In the genomic region with DNA sequence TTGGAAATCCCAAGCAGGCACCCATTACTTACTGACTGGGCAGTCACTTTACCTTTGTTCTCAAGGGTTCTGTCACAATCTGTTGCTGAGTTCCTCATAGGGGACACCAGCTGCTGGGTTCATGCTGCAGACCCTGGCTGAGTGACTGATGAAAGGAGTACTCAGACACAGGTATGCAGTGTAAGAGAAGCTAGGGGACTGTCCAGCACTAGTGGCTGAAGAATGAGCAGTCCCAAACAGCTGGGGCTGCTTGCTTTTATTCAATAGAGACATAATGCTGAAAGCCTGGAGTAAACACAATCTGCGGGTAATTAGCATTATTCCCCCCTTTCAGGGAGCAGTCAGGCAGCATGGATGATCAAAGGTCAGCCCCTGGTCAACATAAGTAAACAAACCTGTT, we compare ENCODE assay signal across 1 cellular context.
TF ChIP-seq lines count a peak whose summit lies in the region.

No MANE protein-coding gene starts in this region.

TF ChIP-seq in liver, 16 proteins besides CTCF, POLR2A, EP300 and RAD21 (continued from another document):
- TF ChIP-seq, protein P1, sequence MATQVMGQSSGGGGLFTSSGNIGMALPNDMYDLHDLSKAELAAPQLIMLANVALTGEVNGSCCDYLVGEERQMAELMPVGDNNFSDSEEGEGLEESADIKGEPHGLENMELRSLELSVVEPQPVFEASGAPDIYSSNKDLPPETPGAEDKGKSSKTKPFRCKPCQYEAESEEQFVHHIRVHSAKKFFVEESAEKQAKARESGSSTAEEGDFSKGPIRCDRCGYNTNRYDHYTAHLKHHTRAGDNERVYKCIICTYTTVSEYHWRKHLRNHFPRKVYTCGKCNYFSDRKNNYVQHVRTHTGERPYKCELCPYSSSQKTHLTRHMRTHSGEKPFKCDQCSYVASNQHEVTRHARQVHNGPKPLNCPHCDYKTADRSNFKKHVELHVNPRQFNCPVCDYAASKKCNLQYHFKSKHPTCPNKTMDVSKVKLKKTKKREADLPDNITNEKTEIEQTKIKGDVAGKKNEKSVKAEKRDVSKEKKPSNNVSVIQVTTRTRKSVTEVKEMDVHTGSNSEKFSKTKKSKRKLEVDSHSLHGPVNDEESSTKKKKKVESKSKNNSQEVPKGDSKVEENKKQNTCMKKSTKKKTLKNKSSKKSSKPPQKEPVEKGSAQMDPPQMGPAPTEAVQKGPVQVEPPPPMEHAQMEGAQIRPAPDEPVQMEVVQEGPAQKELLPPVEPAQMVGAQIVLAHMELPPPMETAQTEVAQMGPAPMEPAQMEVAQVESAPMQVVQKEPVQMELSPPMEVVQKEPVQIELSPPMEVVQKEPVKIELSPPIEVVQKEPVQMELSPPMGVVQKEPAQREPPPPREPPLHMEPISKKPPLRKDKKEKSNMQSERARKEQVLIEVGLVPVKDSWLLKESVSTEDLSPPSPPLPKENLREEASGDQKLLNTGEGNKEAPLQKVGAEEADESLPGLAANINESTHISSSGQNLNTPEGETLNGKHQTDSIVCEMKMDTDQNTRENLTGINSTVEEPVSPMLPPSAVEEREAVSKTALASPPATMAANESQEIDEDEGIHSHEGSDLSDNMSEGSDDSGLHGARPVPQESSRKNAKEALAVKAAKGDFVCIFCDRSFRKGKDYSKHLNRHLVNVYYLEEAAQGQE (IDR thresholded peaks at IDR 0.05) = peak; percentile 90
TF ChIP-seq in liver: peak in this region for 2; not testable (repeated sequence) for 14.
